ENCODE assay signal across 1 cellular context in genomic region chr5:69364850-69365249, GRCh38.
TF ChIP-seq lines count a peak whose summit lies in the region.

No MANE protein-coding gene starts in this region.

TF ChIP-seq in GM12878, 131 proteins besides CTCF, POLR2A, EP300 and RAD21:
- TF ChIP-seq ZSCAN29 (IDR thresholded peaks at IDR 0.05): no peak
- TF ChIP-seq, protein P1, sequence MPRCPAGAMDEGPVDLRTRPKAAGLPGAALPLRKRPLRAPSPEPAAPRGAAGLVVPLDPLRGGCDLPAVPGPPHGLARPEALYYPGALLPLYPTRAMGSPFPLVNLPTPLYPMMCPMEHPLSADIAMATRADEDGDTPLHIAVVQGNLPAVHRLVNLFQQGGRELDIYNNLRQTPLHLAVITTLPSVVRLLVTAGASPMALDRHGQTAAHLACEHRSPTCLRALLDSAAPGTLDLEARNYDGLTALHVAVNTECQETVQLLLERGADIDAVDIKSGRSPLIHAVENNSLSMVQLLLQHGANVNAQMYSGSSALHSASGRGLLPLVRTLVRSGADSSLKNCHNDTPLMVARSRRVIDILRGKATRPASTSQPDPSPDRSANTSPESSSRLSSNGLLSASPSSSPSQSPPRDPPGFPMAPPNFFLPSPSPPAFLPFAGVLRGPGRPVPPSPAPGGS (IDR thresholded peaks at IDR 0.05; ENCODE audit: borderline replicate concordance, insufficient read depth, low read depth, low read length, poor library complexity, severe bottlenecking): no peak
- no peak for TF ChIP-seq MEF2B (IDR thresholded peaks at IDR 0.05; ENCODE audit: partially characterized antibody, poor library complexity, severe bottlenecking)
- TF ChIP-seq RAD51 (IDR thresholded peaks at IDR 0.05): no peak
- peak; percentile 42; the same call in 1 of the 2 replicates for TF ChIP-seq ATF7 (IDR thresholded peaks at IDR 0.05; ENCODE audit: low read depth)
- TF ChIP-seq E2F4 (IDR thresholded peaks at IDR 0.05; ENCODE audit: low read depth, low read length): no peak
- no peak for TF ChIP-seq SREBF1 (IDR thresholded peaks at IDR 0.05; ENCODE audit: low read length)
TF ChIP-seq in GM12878: peak in this region for 1.
